In the genomic region with DNA sequence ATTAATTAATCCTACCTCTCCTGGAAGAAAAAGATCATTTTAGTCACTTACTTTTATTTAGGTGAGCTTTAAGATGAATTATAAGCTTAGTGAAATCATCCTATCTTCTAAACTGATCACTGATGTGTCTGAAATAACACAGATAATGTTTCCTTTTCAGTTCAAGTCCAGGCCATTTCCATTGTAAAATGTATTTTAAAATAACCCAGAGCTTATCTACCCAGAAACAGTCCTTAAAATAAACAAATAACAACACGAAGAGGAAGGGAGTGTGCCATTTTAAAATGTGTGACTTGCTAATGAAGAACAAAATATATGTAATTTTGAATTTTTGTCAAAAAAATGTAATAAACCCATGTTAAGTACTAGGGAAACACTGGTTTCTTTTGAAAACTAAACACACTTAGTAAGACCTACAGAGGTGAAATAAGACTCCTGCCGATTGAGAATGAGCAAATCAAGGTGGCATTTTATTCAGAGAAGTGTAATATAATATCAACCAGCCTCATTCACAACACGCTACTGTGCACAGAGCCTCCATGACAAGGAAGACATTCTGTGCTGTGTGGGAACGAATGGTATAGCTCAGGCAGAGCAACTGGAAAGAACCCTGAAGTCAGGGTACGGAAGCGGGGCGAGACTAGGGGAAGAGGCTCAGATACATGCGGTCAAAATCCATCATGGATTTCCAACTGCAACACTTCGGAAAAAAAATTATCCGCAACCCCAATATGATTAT, we compare ENCODE assay signal across 20 cellular contexts. TPM values are rescaled to one million over a fixed set of nuclear protein-coding genes. Genes with fewer than 3 reads are reported as not detected.
A peak's percentile ranks its signal among the peaks of the same experiment; 100 is the strongest.
DNase-seq lines count a peak whose midpoint lies in the region; ATAC-seq and TF ChIP-seq lines count a peak whose summit lies in the region.
"Had no signal": no experiment of that assay in that cellular context is flagged by ENCODE, and none has a peak within 500 bp of the region (broad histone marks: within the 10 kb centered on the region; RNA-seq: fewer than 3 reads in every experiment).

No MANE protein-coding gene starts in this region.

- CTCF ChIA-PET in Caco-2 (lab: Charles Lee), result no interaction called here
- CTCF ChIA-PET in Panc1 (lab: Charles Lee), result no interaction called here

- no peak for TF ChIP-seq POLR2A in erythroblast (IDR thresholded peaks at IDR 0.05; ENCODE audit: low read length)

- H3K4me3 ChIP-seq in Caco-2 (ENCODE audit: low read depth, low read length) (no peak overlapping the region), Panc1 (ENCODE audit: low read depth in 2 of 2, low read length in 2 of 2) (peak overlapping the region; percentile 12 to 61), left lung (no peak overlapping the region)
- H3K4me3 ChIP-seq: heart right ventricle, ovary, spleen had no signal

- H3K27me3 Mint-ChIP-seq in Caco-2 (ENCODE audit: insufficient read depth, unreplicated experiment) (no peaks in the 10 kb centered on the region), endothelial cell (ENCODE audit: unreplicated experiment) (no peaks in the 10 kb centered on the region), osteocyte (ENCODE audit: unreplicated experiment) (no peaks in the 10 kb centered on the region)
- H3K27me3 Mint-ChIP-seq: activated T-helper 17 cell treated with anti-CD3 and anti-CD28 coated beads, Interleukin-2, amount 50 U/mL, for 72 hours had no signal

- H3K27ac Mint-ChIP-seq in Caco-2 (ENCODE audit: unreplicated experiment), result peak overlapping the region; percentile 81
- H3K27ac Mint-ChIP-seq in endothelial cell (ENCODE audit: unreplicated experiment), result no peak overlapping the region
- peak overlapping the region; percentile 96 for H3K27ac Mint-ChIP-seq in osteocyte (ENCODE audit: unreplicated experiment)
- H3K27ac Mint-ChIP-seq: activated CD8-positive, alpha-beta T cell treated with anti-CD3 and anti-CD28 coated beads for 36 hours; activated T-helper 17 cell treated with anti-CD3 and anti-CD28 coated beads, Interleukin-2, amount 50 U/mL, for 72 hours had no signal

- no peaks in the 10 kb centered on the region for H3K36me3 ChIP-seq in Caco-2 (ENCODE audit: control insufficient read depth, insufficient read depth, low read length)
- 0 out of 2 replicates have a peak, but pooled peaks cover under 1% of the 10 kb centered on the region for H3K36me3 ChIP-seq in Panc1 (ENCODE audit: control insufficient read depth, insufficient read depth, low read length)
- no peaks in the 10 kb centered on the region for H3K36me3 ChIP-seq in left lung
- H3K36me3 ChIP-seq: ovary, spleen had no signal

- in situ Hi-C loops in Panc1 (cut with HindIII; ENCODE audit: low pct_unique_long_range_greater_than_20kb, low sequenced_read_pairs), result no loop called here

- ATAC-seq in Panc1, result no peak
- ATAC-seq in left lung, result no peak
- ATAC-seq: activated CD8-positive, alpha-beta T cell treated with anti-CD3 and anti-CD28 coated beads for 36 hours; activated T-helper 17 cell treated with anti-CD3 and anti-CD28 coated beads, Interleukin-2, amount 50 U/mL, for 72 hours; heart right ventricle; stimulated activated naive CD8-positive, alpha-beta T cell treated with anti-CD3 and anti-CD28 coated beads, Interleukin-15, Interleukin-2, amounts not matched to agents 100 U/mL and 50 U/mL, for 24 hours had no signal

- H3K9me3 ChIP-seq in Caco-2 (no peaks in the 10 kb centered on the region), Panc1 (ENCODE audit: control insufficient read depth, insufficient read depth, low read depth, low read length) (no peaks in the 10 kb centered on the region), left lung (no peaks in the 10 kb centered on the region)
- H3K9me3 ChIP-seq: heart right ventricle, ovary, spleen had no signal

- H3K9me3 Mint-ChIP-seq in Caco-2 (ENCODE audit: unreplicated experiment), result no peaks in the 10 kb centered on the region
- H3K9me3 Mint-ChIP-seq in endothelial cell (ENCODE audit: unreplicated experiment), result no peaks in the 10 kb centered on the region
- H3K9me3 Mint-ChIP-seq in osteocyte (ENCODE audit: unreplicated experiment), result no peaks in the 10 kb centered on the region
- H3K9me3 Mint-ChIP-seq: activated CD8-positive, alpha-beta T cell treated with anti-CD3 and anti-CD28 coated beads for 36 hours; activated T-helper 17 cell treated with anti-CD3 and anti-CD28 coated beads, Interleukin-2, amount 50 U/mL, for 72 hours had no signal

- POLR2A ChIA-PET in Caco-2 (lab: Charles Lee), result no interaction called here
- POLR2A ChIA-PET in Panc1 (lab: Charles Lee), result interaction anchor here (0.5 kb wide), 1 partner anchor 1441 kb away, joined by 6 read pairs; no protein-coding TSS in a partner anchor

- peak overlapping the region; percentile 91 for H3K27ac ChIP-seq in Panc1 (ENCODE audit: low read length)
- H3K27ac ChIP-seq in left lung, result peak overlapping the region in 1 of 2 donors; percentile 11
- H3K27ac ChIP-seq: heart right ventricle, KMS-11, ovary, spleen had no signal

- no peak for DNase-seq in Caco-2
- DNase-seq in Panc1 (ENCODE audit: low read depth, low spot score), result no peak
- no peak for DNase-seq in endothelial cell (ENCODE audit: low spot score)
- DNase-seq in osteocyte (ENCODE audit: extremely low spot score, unreplicated experiment), result no peak
- no peak for DNase-seq in NCI-H1092 treated with DMSO at 0.1 percent for 48 hours (lab: John Stamatoyannopoulos, UW)
- no peak for DNase-seq in erythroblast (lab: John Stamatoyannopoulos, UW)
- DNase-seq in NCI-H2029 treated with DMSO at 0.1 percent for 48 hours (lab: John Stamatoyannopoulos, UW), result no peak
- no peak for DNase-seq in left lung
- DNase-seq: activated CD8-positive, alpha-beta T cell treated with anti-CD3 and anti-CD28 coated beads for 36 hours; amniotic stem cell; heart right ventricle; NCI-H1417 treated with DMSO at 0.1 percent for 48 hours; NCI-H524 treated with DMSO at 0.1 percent for 48 hours; ovary; spleen; stimulated activated naive CD8-positive, alpha-beta T cell treated with anti-CD3 and anti-CD28 coated beads, Interleukin-15, Interleukin-2, amounts not matched to agents 100 U/mL and 50 U/mL, for 24 hours had no signal

- peaks cover 35% of the 10 kb centered on the region for H3K4me1 ChIP-seq in Caco-2
- peaks cover 81% of the 10 kb centered on the region for H3K4me1 ChIP-seq in Panc1 (ENCODE audit: control insufficient read depth, insufficient read depth, low read length)
- peaks cover 27 to 41% of the 10 kb centered on the region in 2 donors for H3K4me1 ChIP-seq in left lung

- no peak overlapping the region for H3K4me3 Mint-ChIP-seq in Caco-2 (ENCODE audit: unreplicated experiment)
- H3K4me3 Mint-ChIP-seq in endothelial cell (ENCODE audit: unreplicated experiment), result peak overlapping the region; percentile 4
- H3K4me3 Mint-ChIP-seq in osteocyte (ENCODE audit: unreplicated experiment), result peak overlapping the region; percentile 30
- H3K4me3 Mint-ChIP-seq: activated CD8-positive, alpha-beta T cell treated with anti-CD3 and anti-CD28 coated beads for 36 hours; activated T-helper 17 cell treated with anti-CD3 and anti-CD28 coated beads, Interleukin-2, amount 50 U/mL, for 72 hours had no signal

- H3K27me3 ChIP-seq in Caco-2 (replicated peaks; ENCODE audit: control insufficient read depth, insufficient read depth, low read length) (no peaks in the 10 kb centered on the region), Panc1 (ENCODE audit: control insufficient read depth, insufficient read depth, low read length) (no peaks in the 10 kb centered on the region), left lung (no peaks in the 10 kb centered on the region)
- H3K27me3 ChIP-seq: heart right ventricle, ovary had no signal

- BruUV-seq in Caco-2 (replicated peaks; lab: Mats Ljungman, UMichigan) (no TSS peak), Panc1 (replicated peaks; lab: Mats Ljungman, UMichigan) (no TSS peak)

- H3K4me1 Mint-ChIP-seq in Caco-2 (ENCODE audit: low read depth, unreplicated experiment) (peaks cover 47% of the 10 kb centered on the region), endothelial cell (ENCODE audit: unreplicated experiment) (peaks cover 49% of the 10 kb centered on the region), osteocyte (ENCODE audit: unreplicated experiment) (peaks cover 82% of the 10 kb centered on the region)

- intact Hi-C loops in Caco-2 (cut with micrococcal nuclease; ENCODE audit: unreplicated experiment) (no loop called here), Panc1 (cut with micrococcal nuclease; ENCODE audit: unreplicated experiment) (no loop called here), left lung (cut with DNase I) (no loop called here)

- peaks cover 6% of the 10 kb centered on the region for H3K36me3 Mint-ChIP-seq in Caco-2 (ENCODE audit: insufficient read depth, unreplicated experiment)
- H3K36me3 Mint-ChIP-seq in endothelial cell (ENCODE audit: low read depth, unreplicated experiment), result peaks cover 6% of the 10 kb centered on the region
- peaks cover 6% of the 10 kb centered on the region for H3K36me3 Mint-ChIP-seq in osteocyte (ENCODE audit: unreplicated experiment)

- TF ChIP-seq CTCF in Caco-2 (IDR thresholded peaks at IDR 0.05; ENCODE audit: insufficient read depth in 1 of 2, low read depth in 1 of 2, low read length in 1 of 2, severe bottlenecking in 1 of 2, unreplicated experiment in 1 of 2), result no peak
- no peak for TF ChIP-seq CTCF in Panc1 (IDR thresholded peaks at IDR 0.05)
- TF ChIP-seq CTCF in endothelial cell (IDR thresholded peaks at IDR 0.05; ENCODE audit: unreplicated experiment), result no peak
- no peak for TF ChIP-seq CTCF in osteocyte (IDR thresholded peaks at IDR 0.05)
- no peak for TF ChIP-seq CTCF in left lung (IDR thresholded peaks at IDR 0.05)

RNA-seq across cellular contexts. Expression of gene LRP11, which starts 7.7 kb away (rescaled TPM):
- total RNA-seq in Caco-2 (2022), result 17.7 and 18.4 TPM in 2 replicates
- 151 TPM for total RNA-seq in Panc1 (2021; ENCODE audit: unreplicated experiment)
- 102 TPM for polyA plus RNA-seq in Panc1 (2012; ENCODE audit: insufficient read length)
- 51.7 TPM for total RNA-seq in endothelial cell (ENCODE audit: unreplicated experiment)
- 59.6 and 75.2 TPM in 2 replicates for total RNA-seq in osteocyte
- 10 to 100 TPM; 40.9 to 42.6 TPM for total RNA-seq in left lung

RNA-seq across cellular contexts. Expression of gene RAET1E, which starts 41.5 kb away (rescaled TPM):
- total RNA-seq in Caco-2 (2022) (not detected in 2 replicates), Panc1 (2021; ENCODE audit: unreplicated experiment) (1.8 TPM), endothelial cell (ENCODE audit: unreplicated experiment) (0.28 TPM), osteocyte (not detected in 2 replicates), left lung (under 1 TPM; 0.35 to 0.50 TPM)
- polyA plus RNA-seq in Panc1 (2012; ENCODE audit: insufficient read length), result 0.33 TPM
- total RNA-seq: activated CD8-positive, alpha-beta T cell treated with anti-CD3 and anti-CD28 coated beads for 36 hours; epithelial cell of proximal tubule; kidney epithelial cell had no signal

Comparison
In these comparisons a context has a peak if more than half of its experiments do, and no peak if none do; other contexts are left out.
1. H3K4me3 ChIP-seq: peak in Panc1 (2 of 2); none in Caco-2 (single experiment) and left lung (0 of 2).